Comparison of ENCODE assay signal across 35 cellular contexts in genomic region chr2:206390181-206390580, GRCh38.
"Had no signal": no experiment of that assay in that cellular context is flagged by ENCODE, and none has a peak within 500 bp of the region (broad histone marks: within the 10 kb centered on the region; RNA-seq: fewer than 3 reads in every experiment).

No MANE protein-coding gene starts in this region.

- H3K9me3 Mint-ChIP-seq: activated naive CD4-positive, alpha-beta T cell treated with anti-CD3 and anti-CD28 coated beads, Interleukin-2, amount 50 U/mL, for 24 hours had no signal

- H3K36me3 Mint-ChIP-seq: activated naive CD4-positive, alpha-beta T cell treated with anti-CD3 and anti-CD28 coated beads, Interleukin-2, amount 10 ng/mL, durations not matched to agents 7 days and 5 days; activated naive CD4-positive, alpha-beta T cell treated with anti-CD3 and anti-CD28 coated beads, Interleukin-2, amount 50 U/mL, for 24 hours; activated naive CD8-positive, alpha-beta T cell; activated naive CD8-positive, alpha-beta T cell treated with anti-CD3 and anti-CD28 coated beads, Interleukin-2, amount 10 ng/mL, durations not matched to agents 7 days and 5 days had no signal

- DNase-seq: activated B cell treated with CpG ODN at 0.5 μM for 24 hours; activated CD4-positive, alpha-beta memory T cell treated with anti-CD3 and anti-CD28 coated beads for 36 hours; activated CD4-positive, alpha-beta T cell treated with anti-CD3 and anti-CD28 coated beads for 4 hours; activated CD4-positive, alpha-beta T cell treated with anti-CD3 and anti-CD28 coated beads, Interleukin-2, amount 10 ng/mL, durations not matched to agents 24 days and 14 days; activated CD4-positive, alpha-beta T cell treated with anti-CD3 and anti-CD28 coated beads, Interleukin-2, amount 50 U/mL, for 1 hour; activated CD4-positive, alpha-beta T cell treated with anti-CD3 and anti-CD28 coated beads, Interleukin-2, amount 50 U/mL, for 4 hours; activated CD4-positive, CD25-positive, alpha-beta regulatory T cell treated with anti-CD3 and anti-CD28 coated beads, Interleukin-2, amount 50 U/mL, for 72 hours; activated CD8-positive, alpha-beta memory T cell treated with anti-CD3 and anti-CD28 coated beads, Interleukin-2, amount 50 U/mL, for 4 hours; activated CD8-positive, alpha-beta T cell treated with anti-CD3 and anti-CD28 coated beads for 36 hours; activated effector memory CD4-positive, alpha-beta T cell treated with Interleukin-2 at 50 U/mL for 16 hours; activated gamma-delta T cell; activated naive CD4-positive, alpha-beta T cell treated with anti-CD3 and anti-CD28 coated beads, Interleukin-2, amount 10 ng/mL, durations not matched to agents 7 days and 5 days; activated naive CD4-positive, alpha-beta T cell treated with Interleukin-2 at 50 U/mL for 16 hours; activated naive CD8-positive, alpha-beta T cell treated with anti-CD3 and anti-CD28 coated beads, Interleukin-2, amount 10 ng/mL, durations not matched to agents 7 days and 5 days; activated naive CD8-positive, alpha-beta T cell treated with anti-CD3 and anti-CD28 coated beads, Interleukin-2, amount 50 U/mL, for 24 hours; activated T-cell treated with anti-CD3 and anti-CD28 coated beads for 4 hours; activated T-cell treated with anti-CD3 and anti-CD28 coated beads, Interleukin-2, amount 50 U/mL, for 1 hour; activated T-cell treated with anti-CD3 and anti-CD28 coated beads, Interleukin-2, amount 50 U/mL, for 4 hours; amygdala; anterior cingulate cortex; caudate nucleus; cerebellar nuclear complex; T-helper 1 cell; T-helper 2 cell; T-helper 9 cell had no signal

- H3K27me3 Mint-ChIP-seq: activated B cell treated with CpG ODN at 0.5 μM for 24 hours; activated CD4-positive, alpha-beta memory T cell treated with anti-CD3 and anti-CD28 coated beads for 36 hours; activated naive CD4-positive, alpha-beta T cell treated with anti-CD3 and anti-CD28 coated beads, Interleukin-2, amount 10 ng/mL, durations not matched to agents 7 days and 5 days; brain; central memory CD8-positive, alpha-beta T cell had no signal

- ATAC-seq: activated CD8-positive, alpha-beta T cell treated with anti-CD3 and anti-CD28 coated beads for 36 hours; activated naive CD8-positive, alpha-beta T cell treated with anti-CD3 and anti-CD28 coated beads, Interleukin-2, amount 50 U/mL, for 24 hours; activated T-cell treated with anti-CD3 and anti-CD28 coated beads, Interleukin-2, amount 50 U/mL, for 4 hours had no signal

- H3K4me3 Mint-ChIP-seq: activated B cell treated with CpG ODN at 0.5 μM for 24 hours; activated CD4-positive, alpha-beta memory T cell treated with anti-CD3 and anti-CD28 coated beads for 36 hours; activated CD4-positive, alpha-beta T cell treated with anti-CD3 and anti-CD28 coated beads, Interleukin-2, amount 10 ng/mL, durations not matched to agents 24 days and 14 days; activated CD8-positive, alpha-beta T cell treated with anti-CD3 and anti-CD28 coated beads for 36 hours; activated naive CD4-positive, alpha-beta T cell treated with anti-CD3 and anti-CD28 coated beads, Interleukin-2, amount 10 ng/mL, durations not matched to agents 7 days and 5 days; activated naive CD4-positive, alpha-beta T cell treated with anti-CD3 and anti-CD28 coated beads, Interleukin-2, amount 50 U/mL, for 24 hours; activated naive CD8-positive, alpha-beta T cell; activated naive CD8-positive, alpha-beta T cell treated with anti-CD3 and anti-CD28 coated beads, Interleukin-2, amount 10 ng/mL, durations not matched to agents 7 days and 5 days; activated naive CD8-positive, alpha-beta T cell treated with anti-CD3 and anti-CD28 coated beads, Interleukin-2, amount 50 U/mL, for 24 hours; activated T-cell treated with anti-CD3 and anti-CD28 coated beads, Interleukin-2, amount 50 U/mL, for 4 hours; brain; central memory CD8-positive, alpha-beta T cell; T-helper 1 cell treated with Interleukin-12 subunit alpha and Interleukin-12 subunit beta and Interleukin-4 antibody, amounts not matched to agents 30 μg/mL and 1 μg/mL, for 36 hours; T-helper 2 cell treated with Interferon-gamma antibody and Interleukin-4, amounts not matched to agents 5 μg/mL and 100 μg/mL, for 36 hours had no signal

- H3K27ac Mint-ChIP-seq: activated B cell treated with CpG ODN at 0.5 μM for 24 hours; activated CD4-positive, alpha-beta memory T cell treated with anti-CD3 and anti-CD28 coated beads for 36 hours; activated CD4-positive, alpha-beta T cell treated with anti-CD3 and anti-CD28 coated beads, Interleukin-2, amount 10 ng/mL, durations not matched to agents 24 days and 14 days; activated CD8-positive, alpha-beta T cell treated with anti-CD3 and anti-CD28 coated beads for 36 hours; activated naive CD4-positive, alpha-beta T cell treated with anti-CD3 and anti-CD28 coated beads, Interleukin-2, amount 10 ng/mL, durations not matched to agents 7 days and 5 days; activated naive CD4-positive, alpha-beta T cell treated with anti-CD3 and anti-CD28 coated beads, Interleukin-2, amount 50 U/mL, for 24 hours; activated naive CD8-positive, alpha-beta T cell; activated naive CD8-positive, alpha-beta T cell treated with anti-CD3 and anti-CD28 coated beads, Interleukin-2, amount 10 ng/mL, durations not matched to agents 7 days and 5 days; activated naive CD8-positive, alpha-beta T cell treated with anti-CD3 and anti-CD28 coated beads, Interleukin-2, amount 50 U/mL, for 24 hours; activated T-helper 2 cell treated with anti-CD3 and anti-CD28 coated beads, Interferon-gamma antibody, Interleukin-2, Interleukin-4, amounts not matched to agents 10 μg/mL and 5 μg/mL and 100 μg/mL, durations not matched to agents 14 hours and 24 hours and 36 hours; brain; T-helper 1 cell treated with Interleukin-12 subunit alpha and Interleukin-12 subunit beta and Interleukin-4 antibody, amounts not matched to agents 30 μg/mL and 1 μg/mL, for 36 hours; T-helper 2 cell treated with Interferon-gamma antibody and Interleukin-4, amounts not matched to agents 5 μg/mL and 100 μg/mL, for 36 hours had no signal

- H3K36me3 ChIP-seq: ascending aorta, cardiac muscle cell had no signal

- H3K27me3 ChIP-seq: ascending aorta, cardiac muscle cell had no signal

- H3K4me1 Mint-ChIP-seq: activated B cell treated with CpG ODN at 0.5 μM for 24 hours; activated CD4-positive, alpha-beta T cell treated with anti-CD3 and anti-CD28 coated beads, Interleukin-2, amount 10 ng/mL, durations not matched to agents 24 days and 14 days; activated naive CD4-positive, alpha-beta T cell treated with anti-CD3 and anti-CD28 coated beads, Interleukin-2, amount 10 ng/mL, durations not matched to agents 7 days and 5 days; activated naive CD4-positive, alpha-beta T cell treated with anti-CD3 and anti-CD28 coated beads, Interleukin-2, amount 50 U/mL, for 24 hours; activated naive CD8-positive, alpha-beta T cell treated with anti-CD3 and anti-CD28 coated beads, Interleukin-2, amount 10 ng/mL, durations not matched to agents 7 days and 5 days; activated naive CD8-positive, alpha-beta T cell treated with anti-CD3 and anti-CD28 coated beads, Interleukin-2, amount 50 U/mL, for 24 hours; central memory CD8-positive, alpha-beta T cell had no signal

- H3K27ac ChIP-seq: ascending aorta, cardiac muscle cell, VCaP had no signal

- H3K4me3 ChIP-seq: ascending aorta, cardiac muscle cell had no signal

- H3K9me3 ChIP-seq: ascending aorta had no signal

- H3K4me1 ChIP-seq: ascending aorta had no signal
